10 cellular contexts compared by ENCODE assay signal in genomic region chrX:154017766-154018517, GRCh38. TPM values are rescaled to one million over a fixed set of nuclear protein-coding genes. Genes with fewer than 3 reads are reported as not detected.
A peak's percentile ranks its signal among the peaks of the same experiment; 100 is the strongest.
DNase-seq lines count a peak whose midpoint lies in the region; ATAC-seq, FAIRE-seq and TF ChIP-seq lines count a peak whose summit lies in the region.
"Had no signal": no experiment of that assay in that cellular context is flagged by ENCODE, and none has a peak within 500 bp of the region (broad histone marks: within the 10 kb centered on the region; RNA-seq: fewer than 3 reads in every experiment).

No MANE protein-coding gene starts in this region.

- H2BK5ac ChIP-seq in H9 (ENCODE audit: insufficient read length, low read length) = no peak overlapping the region

- H3K36me3 ChIP-seq in kidney (ENCODE audit: control insufficient read depth in 1 of 2, insufficient read depth in 2 of 2, low read length in 2 of 2) = peaks cover 0 to 2% of the 10 kb centered on the region in 2 donors
- H3K36me3 ChIP-seq: cardiac muscle cell had no signal

- H4K20me1 ChIP-seq in H9 (ENCODE audit: control insufficient read depth, insufficient read depth, insufficient read length) = peaks cover 5% of the 10 kb centered on the region

- ATAC-seq in stimulated activated naive CD8-positive, alpha-beta T cell treated with anti-CD3 and anti-CD28 coated beads, Interleukin-15, Interleukin-2, amounts not matched to agents 100 U/mL and 50 U/mL, for 24 hours = no peak
- no peak for ATAC-seq in activated CD8-positive, alpha-beta T cell treated with anti-CD3 and anti-CD28 coated beads, Interleukin-2, amount 10 ng/mL, durations not matched to agents 7 days and 5 days

- H2AFZ ChIP-seq in H9 (ENCODE audit: low read length) = no peak overlapping the region

- H4K8ac ChIP-seq in H9 (replicated peaks; ENCODE audit: insufficient read length, low read depth, low read length) = no peak overlapping the region

- no peak overlapping the region for H2BK20ac ChIP-seq in H9 (ENCODE audit: low read depth, low read length, poor library complexity, severe bottlenecking)

- H3K4ac ChIP-seq in H9 (ENCODE audit: low read depth, low read length) = no peak overlapping the region

- intact Hi-C loops in kidney (cut with DNase I) = no loop called here

- no peaks in the 10 kb centered on the region for H3K27me3 Mint-ChIP-seq in stimulated activated naive CD8-positive, alpha-beta T cell treated with anti-CD3 and anti-CD28 coated beads, Interleukin-15, Interleukin-2, amounts not matched to agents 100 ng/mL and 50 ng/mL, for 24 hours
- H3K27me3 Mint-ChIP-seq in activated CD8-positive, alpha-beta T cell treated with anti-CD3 and anti-CD28 coated beads, Interleukin-2, amount 10 ng/mL, durations not matched to agents 7 days and 5 days (ENCODE audit: low read depth) = no peaks in the 10 kb centered on the region
- H3K27me3 Mint-ChIP-seq in H9 (ENCODE audit: low read depth) = no peaks in the 10 kb centered on the region

- no peak for FAIRE-seq in kidney (lab: Jason Lieb, UNC)

- H3K4me3 ChIP-seq in kidney (ENCODE audit: low read length in 2 of 2) = no peak overlapping the region
- H3K4me3 ChIP-seq: cardiac muscle cell had no signal

- peaks cover 12% of the 10 kb centered on the region for H3K36me3 Mint-ChIP-seq in stimulated activated naive CD8-positive, alpha-beta T cell treated with anti-CD3 and anti-CD28 coated beads, Interleukin-15, Interleukin-2, amounts not matched to agents 100 ng/mL and 50 ng/mL, for 24 hours (ENCODE audit: low read depth)
- H3K36me3 Mint-ChIP-seq in activated CD8-positive, alpha-beta T cell treated with anti-CD3 and anti-CD28 coated beads, Interleukin-2, amount 10 ng/mL, durations not matched to agents 7 days and 5 days (ENCODE audit: low read depth) = peaks cover 40% of the 10 kb centered on the region
- peaks cover 3 to 46% (median 6%) of the 10 kb centered on the region in 3 experiments; a peak in 6 of 7 replicates for H3K36me3 Mint-ChIP-seq in H9 (ENCODE audit: insufficient read depth in 1 of 3, low read depth in 3 of 3)

- no peak overlapping the region for H4K5ac ChIP-seq in H9 (ENCODE audit: insufficient read length, low read depth, low read length)

- no peak overlapping the region for H2BK12ac ChIP-seq in H9 (ENCODE audit: insufficient read length, low read depth, low read length)

- no peak overlapping the region for H2BK15ac ChIP-seq in H9 (ENCODE audit: low read depth, low read length)

- no peak overlapping the region for H3K56ac ChIP-seq in H9 (ENCODE audit: insufficient read length, low read depth, low read length)

- peak overlapping the region; percentile 87 for H3K4me3 Mint-ChIP-seq in stimulated activated naive CD8-positive, alpha-beta T cell treated with anti-CD3 and anti-CD28 coated beads, Interleukin-15, Interleukin-2, amounts not matched to agents 100 ng/mL and 50 ng/mL, for 24 hours
- peak overlapping the region; percentile 83 for H3K4me3 Mint-ChIP-seq in activated CD8-positive, alpha-beta T cell treated with anti-CD3 and anti-CD28 coated beads, Interleukin-2, amount 10 ng/mL, durations not matched to agents 7 days and 5 days
- H3K4me3 Mint-ChIP-seq in H9 = peak overlapping the region in 1 of 2 experiments; percentile 66; a peak in 1 of 5 replicates

- H3K23ac ChIP-seq in H9 (ENCODE audit: insufficient read length, low read depth, low read length) = no peak overlapping the region

- no peaks in the 10 kb centered on the region for H3K79me2 ChIP-seq in H9 (ENCODE audit: insufficient read depth, low read length)

- no peak overlapping the region for H2BK120ac ChIP-seq in H9 (ENCODE audit: low read depth, low read length, poor library complexity, severe bottlenecking)

- peak overlapping the region; percentile 94 for H3K27ac Mint-ChIP-seq in stimulated activated naive CD8-positive, alpha-beta T cell treated with anti-CD3 and anti-CD28 coated beads, Interleukin-15, Interleukin-2, amounts not matched to agents 100 ng/mL and 50 ng/mL, for 24 hours
- peak overlapping the region; percentile 87 for H3K27ac Mint-ChIP-seq in activated CD8-positive, alpha-beta T cell treated with anti-CD3 and anti-CD28 coated beads, Interleukin-2, amount 10 ng/mL, durations not matched to agents 7 days and 5 days
- no peak overlapping the region for H3K27ac Mint-ChIP-seq in H9

- H3K9me3 ChIP-seq in kidney (ENCODE audit: control insufficient read depth in 1 of 2, low read length in 2 of 2) = no peaks in the 10 kb centered on the region
- no peaks in the 10 kb centered on the region for H3K9me3 ChIP-seq in H9 (ENCODE audit: control insufficient read depth, low read depth, low read length)

- peaks cover 31% of the 10 kb centered on the region for H3K4me1 Mint-ChIP-seq in stimulated activated naive CD8-positive, alpha-beta T cell treated with anti-CD3 and anti-CD28 coated beads, Interleukin-15, Interleukin-2, amounts not matched to agents 100 ng/mL and 50 ng/mL, for 24 hours (ENCODE audit: low read depth)
- H3K4me1 Mint-ChIP-seq in activated CD8-positive, alpha-beta T cell treated with anti-CD3 and anti-CD28 coated beads, Interleukin-2, amount 10 ng/mL, durations not matched to agents 7 days and 5 days (ENCODE audit: low read depth) = peaks cover 27% of the 10 kb centered on the region
- H3K4me1 Mint-ChIP-seq in H9 = peaks cover 15 to 30% of the 10 kb centered on the region in 2 experiments

- H2AK5ac ChIP-seq in H9 (ENCODE audit: insufficient read length, low read length) = no peak overlapping the region

- CTCF ChIA-PET in activated CD8-positive, alpha-beta T cell treated with anti-CD3 and anti-CD28 coated beads, Interleukin-2, amount 10 ng/mL, durations not matched to agents 7 days and 5 days (lab: Charles Lee) = interaction anchor here (0.6 kb wide), 1 partner anchor 44 kb away, joined by 3 read pairs; no protein-coding TSS in a partner anchor

- H3K14ac ChIP-seq in H9 (ENCODE audit: insufficient read depth, low read length) = no peak overlapping the region

- H3K4me1 ChIP-seq in kidney (ENCODE audit: control insufficient read depth in 1 of 2, insufficient read depth in 1 of 2, low read depth in 1 of 2, low read length in 2 of 2) (peaks cover 5 to 9% of the 10 kb centered on the region in 2 donors), H9 (ENCODE audit: insufficient read depth, low read length) (no peaks in the 10 kb centered on the region)

- H3K18ac ChIP-seq in H9 (ENCODE audit: insufficient read length, low read depth, low read length) = no peak overlapping the region

- POLR2A ChIA-PET in activated CD8-positive, alpha-beta T cell treated with anti-CD3 and anti-CD28 coated beads, Interleukin-2, amount 10 ng/mL, durations not matched to agents 7 days and 5 days (lab: Charles Lee) = interaction anchor here (1.5 to 2.8 kb wide), 2 partner anchors 32 to 46 kb away, joined by 8 to 11 read pairs; partner anchors contain the start of genes HCFC1 and TMEM187

- no peak overlapping the region for H3T11ph ChIP-seq in H9 (ENCODE audit: low read length)

- peaks cover 9% of the 10 kb centered on the region for H3K23me2 ChIP-seq in H9 (ENCODE audit: insufficient read length, low read depth, low read length, poor library complexity, severe bottlenecking)

- WGBS in H9 (ENCODE audit: extremely low coverage, insufficient read length, low lambda C conversion rate) = no CpG with 5 or more reads among the region's 26 CpGs

- DNase-seq in stimulated activated naive CD8-positive, alpha-beta T cell treated with anti-CD3 and anti-CD28 coated beads, Interleukin-15, Interleukin-2, amounts not matched to agents 100 U/mL and 50 U/mL, for 24 hours = no peak
- no peak for DNase-seq in activated CD8-positive, alpha-beta T cell treated with anti-CD3 and anti-CD28 coated beads, Interleukin-2, amount 10 ng/mL, durations not matched to agents 7 days and 5 days
- DNase-seq in kidney (peak; percentile 70), H9 (no peak), SIG-M5 treated with dmso at 0.1 percent for 504 hours (lab: John Stamatoyannopoulos, UW; ENCODE audit: unreplicated experiment) (no peak), caudate nucleus (lab: John Stamatoyannopoulos, UW) (no peak), GDM1 (lab: John Stamatoyannopoulos, UW) (no peak)
- DNase-seq: NCI-H2171 had no signal

- H3K27ac ChIP-seq in kidney (ENCODE audit: low read depth in 2 of 2, low read length in 2 of 2) (no peak overlapping the region), H9 (ENCODE audit: insufficient read length, low read depth, low read length) (no peak overlapping the region), caudate nucleus (ENCODE audit: low read depth, low read length) (no peak overlapping the region)
- H3K27ac ChIP-seq: cardiac muscle cell had no signal

- H3K9ac ChIP-seq in kidney (ENCODE audit: low read length in 2 of 2) = no peak overlapping the region
- H3K9ac ChIP-seq in H9 (ENCODE audit: extremely low read depth, insufficient read length, low read length) = no peak overlapping the region

- H4K91ac ChIP-seq in H9 (ENCODE audit: insufficient read length, low read depth, low read length) = no peak overlapping the region

- no peak overlapping the region for H3K4me2 ChIP-seq in H9 (ENCODE audit: insufficient read depth, insufficient read length, low read length)

- H3K79me1 ChIP-seq in H9 (ENCODE audit: insufficient read depth, low read depth, low read length, poor library complexity, severe bottlenecking) = no peaks in the 10 kb centered on the region

- H3K27me3 ChIP-seq in H9 (ENCODE audit: insufficient read depth, low read length) = no peaks in the 10 kb centered on the region
- H3K27me3 ChIP-seq: cardiac muscle cell had no signal

- no peak for TF ChIP-seq CTCF in kidney (IDR thresholded peaks at IDR 0.05; ENCODE audit: borderline replicate concordance, extremely low read depth, insufficient read depth)
- no peak for TF ChIP-seq CTCF in H9 (conservative IDR thresholded peaks at IDR 0.05)

- H3K9me3 Mint-ChIP-seq in stimulated activated naive CD8-positive, alpha-beta T cell treated with anti-CD3 and anti-CD28 coated beads, Interleukin-15, Interleukin-2, amounts not matched to agents 100 ng/mL and 50 ng/mL, for 24 hours = no peaks in the 10 kb centered on the region
- no peaks in the 10 kb centered on the region for H3K9me3 Mint-ChIP-seq in activated CD8-positive, alpha-beta T cell treated with anti-CD3 and anti-CD28 coated beads, Interleukin-2, amount 10 ng/mL, durations not matched to agents 7 days and 5 days (ENCODE audit: insufficient read depth)
- H3K9me3 Mint-ChIP-seq in H9 = peaks cover 48 to 67% of the 10 kb centered on the region in 2 experiments

RNA-seq across cellular contexts. Expression of gene IRAK1, which starts 1.8 kb away (rescaled TPM):
- 100 to 1,000 TPM; 164 to 165 TPM for total RNA-seq in activated CD8-positive, alpha-beta T cell treated with anti-CD3 and anti-CD28 coated beads, Interleukin-2, amount 10 ng/mL, durations not matched to agents 7 days and 5 days
- total RNA-seq in kidney (85.3 TPM), H9 (2021) (85.3 and 98.4 TPM in 2 replicates)
- polyA plus RNA-seq in kidney (ENCODE audit: insufficient read depth, low read depth, low replicate concordance) = 46.6 TPM

RNA-seq across cellular contexts. Expression of gene TMEM187, which starts 45.4 kb away (rescaled TPM):
- total RNA-seq in activated CD8-positive, alpha-beta T cell treated with anti-CD3 and anti-CD28 coated beads, Interleukin-2, amount 10 ng/mL, durations not matched to agents 7 days and 5 days = 1 to 10 TPM; 5.9 to 6.2 TPM
- total RNA-seq in kidney (9.6 TPM), H9 (2021) (1.9 and 2.7 TPM in 2 replicates)
- 12.4 TPM for polyA plus RNA-seq in kidney (ENCODE audit: insufficient read depth, low read depth, low replicate concordance)

RNA-seq across cellular contexts. Expression of gene HCFC1, which starts 46.3 kb away (rescaled TPM):
- 100 to 1,000 TPM; 141 to 146 TPM for total RNA-seq in activated CD8-positive, alpha-beta T cell treated with anti-CD3 and anti-CD28 coated beads, Interleukin-2, amount 10 ng/mL, durations not matched to agents 7 days and 5 days
- total RNA-seq in kidney = 54.6 TPM
- 13.5 TPM for polyA plus RNA-seq in kidney (ENCODE audit: insufficient read depth, low read depth, low replicate concordance)
- 137 and 144 TPM in 2 replicates for total RNA-seq in H9 (2021)

Comparison
In these comparisons a context has a peak if more than half of its experiments do, and no peak if none do; other contexts are left out.
1. H3K27ac Mint-ChIP-seq: peak in stimulated activated naive CD8-positive, alpha-beta T cell treated with anti-CD3 and anti-CD28 coated beads, Interleukin-15, Interleukin-2, amounts not matched to agents 100 ng/mL and 50 ng/mL, for 24 hours (single experiment) and activated CD8-positive, alpha-beta T cell treated with anti-CD3 and anti-CD28 coated beads, Interleukin-2, amount 10 ng/mL, durations not matched to agents 7 days and 5 days (single experiment); none in H9 (0 of 3).